8 cellular contexts compared by ENCODE assay signal in the genomic region with DNA sequence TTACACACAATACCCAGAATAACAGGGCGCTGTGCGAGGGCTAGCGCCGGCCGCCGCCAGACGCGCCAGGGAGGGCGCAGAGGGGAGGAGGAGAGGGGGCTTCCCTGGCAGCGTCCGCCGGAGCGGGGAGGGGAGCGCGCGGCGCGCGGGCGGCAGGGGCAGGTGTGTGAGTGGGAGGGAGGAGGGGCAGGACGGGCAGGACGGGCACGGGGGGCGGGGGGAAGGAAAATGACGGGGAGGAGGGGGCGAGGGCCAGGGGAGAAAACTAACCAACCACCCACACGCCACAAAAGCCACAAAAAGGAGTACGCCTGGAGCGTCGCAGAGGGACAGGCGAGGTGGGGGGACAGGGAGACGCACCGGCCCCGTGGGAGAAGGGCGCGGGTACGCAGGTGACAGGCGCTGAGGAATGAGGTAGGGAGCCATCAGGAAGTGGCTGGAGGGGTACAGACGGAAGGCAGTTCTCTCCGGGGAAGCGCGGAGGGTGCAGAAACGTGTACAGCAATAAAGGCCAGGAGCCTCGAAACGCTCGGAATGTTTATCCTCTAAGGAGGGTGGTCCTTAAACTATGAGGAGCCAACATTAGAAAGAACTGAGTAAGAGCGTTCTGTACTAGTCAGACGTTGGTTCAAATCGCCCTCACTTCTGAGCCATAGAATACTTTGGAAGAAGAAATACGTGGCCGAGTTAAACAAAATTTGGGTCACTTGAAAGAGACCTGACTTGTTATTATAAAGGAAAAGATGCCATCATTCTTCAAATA. TPM values are rescaled to one million over a fixed set of nuclear protein-coding genes. Genes with fewer than 3 reads are reported as not detected.
DNase-seq lines count a peak whose midpoint lies in the region; ATAC-seq, FAIRE-seq and TF ChIP-seq lines count a peak whose summit lies in the region.

No MANE protein-coding gene starts in this region.

- intact Hi-C loops in heart left ventricle (cut with DNase I) = loop anchor here in 1 of 10 donors (2.0 kb wide), 1 partner anchor 19 kb away; no protein-coding TSS in a partner anchor

- H3K4me3 ChIP-seq in AG04449 (ENCODE audit: low read depth, low read length) (peak overlapping the region; percentile 74), Peyer's patch (peak overlapping the region; percentile 68 to 91 (median 81)), heart left ventricle (peak overlapping the region; percentile 67 to 92 (median 86)), rectal smooth muscle tissue (ENCODE audit: low read length) (peak overlapping the region; percentile 84)

- FAIRE-seq in RCC 7860 (lab: Jason Lieb, UNC) = no peak

- peak overlapping the region; percentile 51 for H3K9ac ChIP-seq in rectal smooth muscle tissue (ENCODE audit: low read length)

- CTCF ChIA-PET in AG04449 (lab: Yijun Ruan, JAX) = no interaction called here

- ATAC-seq in HG03103 (IDR thresholded peaks at IDR 0.05; ENCODE audit: low read depth, unreplicated experiment) (peak; percentile 5), heart left ventricle (peak; percentile 23 to 78 (median 60)), GM21515 (IDR thresholded peaks at IDR 0.05; ENCODE audit: unreplicated experiment) (no peak)

- H3K27ac ChIP-seq in Peyer's patch (peak overlapping the region; percentile 84 to 93 (median 92)), heart left ventricle (peak overlapping the region in 11 of 12 donors; percentile 88 to 96 (median 92)), rectal smooth muscle tissue (ENCODE audit: low read depth, low read length) (peak overlapping the region; percentile 88)

- H3K4me1 ChIP-seq in Peyer's patch (peaks cover 0 to 12% (median 0%) of the 10 kb centered on the region in 4 donors), heart left ventricle (peaks cover 0 to 30% (median 12%) of the 10 kb centered on the region in 12 donors), rectal smooth muscle tissue (ENCODE audit: control insufficient read depth, insufficient read depth, low read length) (peaks cover 8% of the 10 kb centered on the region)

- POLR2A ChIA-PET in AG04449 (lab: Yijun Ruan, JAX) = no interaction called here

- H3K27me3 ChIP-seq in Peyer's patch (no peaks in the 10 kb centered on the region), heart left ventricle (no peaks in the 10 kb centered on the region), rectal smooth muscle tissue (ENCODE audit: control insufficient read depth, insufficient read depth, low read length) (no peaks in the 10 kb centered on the region)

- TF ChIP-seq POLR2A in Peyer's patch (IDR thresholded peaks at IDR 0.05) = peak; percentile 8 to 10
- no peak for TF ChIP-seq POLR2A in heart left ventricle (IDR thresholded peaks at IDR 0.05)

- H3K36me3 ChIP-seq in Peyer's patch (no peaks in the 10 kb centered on the region), heart left ventricle (no peaks in the 10 kb centered on the region), rectal smooth muscle tissue (ENCODE audit: control insufficient read depth, insufficient read depth, low read length) (no peaks in the 10 kb centered on the region)

- TF ChIP-seq CTCF in AG04449 (IDR thresholded peaks at IDR 0.05; ENCODE audit: insufficient read depth, low read length, missing control alignments) (no peak), Peyer's patch (IDR thresholded peaks at IDR 0.05) (no peak), heart left ventricle (IDR thresholded peaks at IDR 0.05) (no peak)

- WGBS in heart left ventricle, 4 donors = 1 to 3% (median 1%) methylated on average over 48 to 51 of the region's 51 CpGs

- DNase-seq in AG04449 (ENCODE audit: low read depth, low spot score) (no peak), Peyer's patch (peak; percentile 65 to 80 (median 79)), heart left ventricle (peak; percentile 53 to 74 (median 60)), RCC 7860 (ENCODE audit: low spot score) (no peak)
- DNase-seq in activated naive CD4-positive, alpha-beta T cell treated with Interleukin-2 at 50 U/mL for 16 hours = peak; percentile 71

- H3K9me3 ChIP-seq in Peyer's patch (no peaks in the 10 kb centered on the region), heart left ventricle (no peaks in the 10 kb centered on the region)

RNA-seq across cellular contexts. Expression of a gene that starts 0.7 kb away (rescaled TPM):
- 100 to 1,000 TPM in 1 of 4 donors, 10 to 100 TPM in 3; 46.6 to 101 (median 63.2) TPM for total RNA-seq in Peyer's patch
- 10 to 100 TPM; 38.2 to 63.4 (median 41.3) TPM for total RNA-seq in heart left ventricle
- polyA plus RNA-seq in heart left ventricle = 10 to 100 TPM; 16.5 to 17.7 TPM

Comparison
In these comparisons a context has a peak if more than half of its experiments do, and no peak if none do; other contexts are left out.
1. DNase-seq: peak in Peyer's patch (3 of 3), activated naive CD4-positive, alpha-beta T cell treated with Interleukin-2 at 50 U/mL for 16 hours (single experiment) and heart left ventricle (5 of 5); none in AG04449 (single experiment) and RCC 7860 (single experiment).
2. POLR2A ChIP-seq: peak in Peyer's patch (2 of 2); none in heart left ventricle (0 of 2).
3. Peak in every context shown above with its lines, with median percentiles within 50 percentile points of each other: H3K4me3 ChIP-seq and H3K27ac ChIP-seq.